ENCODE assay signal across 2 cellular contexts in genomic region chr6:1079525-1079924, GRCh38.
TF ChIP-seq lines count a peak whose summit lies in the region.

No MANE protein-coding gene starts in this region.

TF ChIP-seq in IMR-90, 13 proteins besides CTCF, POLR2A, EP300 and RAD21:
- TF ChIP-seq, protein P1, sequence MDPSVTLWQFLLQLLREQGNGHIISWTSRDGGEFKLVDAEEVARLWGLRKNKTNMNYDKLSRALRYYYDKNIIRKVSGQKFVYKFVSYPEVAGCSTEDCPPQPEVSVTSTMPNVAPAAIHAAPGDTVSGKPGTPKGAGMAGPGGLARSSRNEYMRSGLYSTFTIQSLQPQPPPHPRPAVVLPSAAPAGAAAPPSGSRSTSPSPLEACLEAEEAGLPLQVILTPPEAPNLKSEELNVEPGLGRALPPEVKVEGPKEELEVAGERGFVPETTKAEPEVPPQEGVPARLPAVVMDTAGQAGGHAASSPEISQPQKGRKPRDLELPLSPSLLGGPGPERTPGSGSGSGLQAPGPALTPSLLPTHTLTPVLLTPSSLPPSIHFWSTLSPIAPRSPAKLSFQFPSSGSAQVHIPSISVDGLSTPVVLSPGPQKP (IDR thresholded peaks at IDR 0.05; ENCODE audit: borderline replicate concordance, low read depth, low read length), result no peak
- TF ChIP-seq MXI1 (IDR thresholded peaks at IDR 0.05; ENCODE audit: borderline replicate concordance, low read depth, low read length), result no peak
- TF ChIP-seq FOS (IDR thresholded peaks at IDR 0.05; ENCODE audit: low read depth, low read length), result no peak
- TF ChIP-seq RFX5 (IDR thresholded peaks at IDR 0.05; ENCODE audit: low read depth, low read length), result no peak
- TF ChIP-seq CEBPB (IDR thresholded peaks at IDR 0.05; ENCODE audit: low read depth, low read length), result no peak

TF ChIP-seq in WTC11, 78 proteins besides CTCF, POLR2A, EP300 and RAD21 (continued from another document):
- no peak for TF ChIP-seq ZSCAN18 (CRISPR knock-in tag; IDR thresholded peaks at IDR 0.05)
- TF ChIP-seq, protein P2, sequence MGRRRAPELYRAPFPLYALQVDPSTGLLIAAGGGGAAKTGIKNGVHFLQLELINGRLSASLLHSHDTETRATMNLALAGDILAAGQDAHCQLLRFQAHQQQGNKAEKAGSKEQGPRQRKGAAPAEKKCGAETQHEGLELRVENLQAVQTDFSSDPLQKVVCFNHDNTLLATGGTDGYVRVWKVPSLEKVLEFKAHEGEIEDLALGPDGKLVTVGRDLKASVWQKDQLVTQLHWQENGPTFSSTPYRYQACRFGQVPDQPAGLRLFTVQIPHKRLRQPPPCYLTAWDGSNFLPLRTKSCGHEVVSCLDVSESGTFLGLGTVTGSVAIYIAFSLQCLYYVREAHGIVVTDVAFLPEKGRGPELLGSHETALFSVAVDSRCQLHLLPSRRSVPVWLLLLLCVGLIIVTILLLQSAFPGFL (CRISPR knock-in tag; IDR thresholded peaks at IDR 0.05; ENCODE audit: borderline replicate concordance), result no peak
- TF ChIP-seq FOXP1 (CRISPR knock-in tag; IDR thresholded peaks at IDR 0.05; ENCODE audit: borderline replicate concordance), result no peak
- TF ChIP-seq ZNF232 (CRISPR knock-in tag; IDR thresholded peaks at IDR 0.05), result no peak
- TF ChIP-seq, protein P3, sequence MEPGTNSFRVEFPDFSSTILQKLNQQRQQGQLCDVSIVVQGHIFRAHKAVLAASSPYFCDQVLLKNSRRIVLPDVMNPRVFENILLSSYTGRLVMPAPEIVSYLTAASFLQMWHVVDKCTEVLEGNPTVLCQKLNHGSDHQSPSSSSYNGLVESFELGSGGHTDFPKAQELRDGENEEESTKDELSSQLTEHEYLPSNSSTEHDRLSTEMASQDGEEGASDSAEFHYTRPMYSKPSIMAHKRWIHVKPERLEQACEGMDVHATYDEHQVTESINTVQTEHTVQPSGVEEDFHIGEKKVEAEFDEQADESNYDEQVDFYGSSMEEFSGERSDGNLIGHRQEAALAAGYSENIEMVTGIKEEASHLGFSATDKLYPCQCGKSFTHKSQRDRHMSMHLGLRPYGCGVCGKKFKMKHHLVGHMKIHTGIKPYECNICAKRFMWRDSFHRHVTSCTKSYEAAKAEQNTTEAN (CRISPR knock-in tag; IDR thresholded peaks at IDR 0.05), result no peak
- TF ChIP-seq NFYB (CRISPR knock-in tag; conservative IDR thresholded peaks at IDR 0.05; ENCODE audit: low read depth), result no peak
- TF ChIP-seq ETV6 (CRISPR knock-in tag; IDR thresholded peaks at IDR 0.05), result no peak
- no peak for TF ChIP-seq ZNF416 (CRISPR knock-in tag; IDR thresholded peaks at IDR 0.05)
- no peak for TF ChIP-seq IRF2 (CRISPR knock-in tag; IDR thresholded peaks at IDR 0.05; ENCODE audit: borderline replicate concordance, low read depth)
